In genomic region chr2:86189782-86190416, GRCh38 we compare ENCODE assay signal across 1 cellular context.
TF ChIP-seq lines count a peak whose summit lies in the region.

No MANE protein-coding gene starts in this region.

TF ChIP-seq in K562, 482 proteins besides CTCF, POLR2A, EP300 and RAD21 (continues in another document):
- TF ChIP-seq MAFK (IDR thresholded peaks at IDR 0.05; ENCODE audit: low read length) (no peak), MXD1 (CRISPR knock-in tag; IDR thresholded peaks at IDR 0.05; ENCODE audit: borderline replicate concordance, poor library complexity, severe bottlenecking) (no peak), KLF10 (CRISPR knock-in tag; IDR thresholded peaks at IDR 0.05) (no peak), RBM22 (IDR thresholded peaks at IDR 0.05; ENCODE audit: low read depth, low read length, poor library complexity, severe bottlenecking) (no peak), GABPB1 (CRISPR knock-in tag; IDR thresholded peaks at IDR 0.05) (no peak), CBX8 (IDR thresholded peaks at IDR 0.05; ENCODE audit: borderline replicate concordance, extremely low read depth, low read depth, low read length, poor library complexity, severe bottlenecking) (no peak), ZNF639 (CRISPR knock-in tag; conservative IDR thresholded peaks at IDR 0.05 in 1 of 2, IDR thresholded peaks at IDR 0.05 in 1 of 2) (0 out of 4 replicates have a peak, but pooled peaks of 1 of the 2 experiments have one; percentile 1), CLOCK (CRISPR knock-in tag; IDR thresholded peaks at IDR 0.05; ENCODE audit: borderline replicate concordance) (no peak), POLR2AphosphoS5 (IDR thresholded peaks at IDR 0.05; ENCODE audit: control insufficient read depth, insufficient read depth, low read depth, low read length) (no peak), SOX6 (IDR thresholded peaks at IDR 0.05) (peak; percentile 64), ZNF609 (CRISPR knock-in tag; IDR thresholded peaks at IDR 0.05; ENCODE audit: borderline replicate concordance) (no peak), GTF3C2 (IDR thresholded peaks at IDR 0.05; ENCODE audit: borderline replicate concordance, extremely low read depth, insufficient read length) (no peak), LEF1 (IDR thresholded peaks at IDR 0.05) (no peak), HIVEP1 (CRISPR knock-in tag; IDR thresholded peaks at IDR 0.05) (no peak), ZNF23 (CRISPR knock-in tag; IDR thresholded peaks at IDR 0.05) (no peak), CEBPB (tag; IDR thresholded peaks at IDR 0.05) (no peak), ZNF134 (CRISPR knock-in tag; conservative IDR thresholded peaks at IDR 0.05) (no peak), ARID3B (CRISPR knock-in tag; IDR thresholded peaks at IDR 0.05; ENCODE audit: borderline replicate concordance) (no peak), ESRRA (IDR thresholded peaks at IDR 0.05; ENCODE audit: borderline replicate concordance, low read depth) (no peak), HSF4 (CRISPR knock-in tag; IDR thresholded peaks at IDR 0.05; ENCODE audit: borderline replicate concordance) (0 out of 2 replicates have a peak, but pooled peaks have one; percentile 21), CBFA2T2 (conservative IDR thresholded peaks at IDR 0.05) (peak; percentile 45), NELFE (IDR thresholded peaks at IDR 0.05; ENCODE audit: insufficient read depth, insufficient read length) (no peak), ZKSCAN8 (CRISPR knock-in tag; IDR thresholded peaks at IDR 0.05) (0 out of 2 replicates have a peak, but pooled peaks have one; percentile 35), ZFPM2 (CRISPR knock-in tag; IDR thresholded peaks at IDR 0.05) (no peak), PRPF4 (IDR thresholded peaks at IDR 0.05; ENCODE audit: insufficient read depth, low read depth, low read length, poor library complexity, severe bottlenecking) (no peak), ELK3 (CRISPR knock-in tag; IDR thresholded peaks at IDR 0.05) (no peak), ZNF584 (CRISPR knock-in tag; IDR thresholded peaks at IDR 0.05; ENCODE audit: low read depth) (no peak), MNT (conservative IDR thresholded peaks at IDR 0.05) (peak; percentile 79 to 85), SREBF2 (CRISPR knock-in tag; IDR thresholded peaks at IDR 0.05) (no peak), NKRF (IDR thresholded peaks at IDR 0.05; ENCODE audit: borderline replicate concordance) (peak; percentile 16; the same call in 1 of the 2 replicates), TSHZ1 (CRISPR knock-in tag; IDR thresholded peaks at IDR 0.05) (no peak), RBM34 (IDR thresholded peaks at IDR 0.05; ENCODE audit: borderline replicate concordance, insufficient read depth, low read length) (no peak), BHLHE40 (IDR thresholded peaks at IDR 0.05; ENCODE audit: low read length) (peak; percentile 82), FOS (IDR thresholded peaks at IDR 0.05; ENCODE audit: extremely low read depth, insufficient read length) (no peak)
